ENCODE assay signal across 8 cellular contexts in genomic region chr6:39347906-39348585, GRCh38. TPM values are rescaled to one million over a fixed set of nuclear protein-coding genes. Genes with fewer than 3 reads are reported as not detected.
DNase-seq lines count a peak whose midpoint lies in the region; ATAC-seq, FAIRE-seq and TF ChIP-seq lines count a peak whose summit lies in the region.

No MANE protein-coding gene starts in this region.

- H3K4me3 ChIP-seq in NB4 (ENCODE audit: low read depth, low read length) (no peak overlapping the region), ascending aorta (no peak overlapping the region), small intestine (ENCODE audit: low read depth in 1 of 2, low read length in 2 of 2) (no peak overlapping the region)

- no peak for ATAC-seq in GM19035 (IDR thresholded peaks at IDR 0.05; ENCODE audit: unreplicated experiment)

- H3K27me3 ChIP-seq in ascending aorta (no peaks in the 10 kb centered on the region), small intestine (ENCODE audit: control insufficient read depth in 2 of 2, insufficient read depth in 2 of 2, low read length in 2 of 2) (no peaks in the 10 kb centered on the region)

- no peak for FAIRE-seq in small intestine (lab: Jason Lieb, UNC)

- H3K4me1 ChIP-seq in ascending aorta = peaks cover 4 to 21% of the 10 kb centered on the region in 2 donors
- no peaks in the 10 kb centered on the region for H3K4me1 ChIP-seq in small intestine (ENCODE audit: control insufficient read depth in 2 of 2, insufficient read depth in 1 of 2, low read depth in 1 of 2, low read length in 1 of 2)

- no peaks in the 10 kb centered on the region for H3K36me3 ChIP-seq in ascending aorta
- no peaks in the 10 kb centered on the region for H3K36me3 ChIP-seq in small intestine (ENCODE audit: control insufficient read depth in 2 of 2, insufficient read depth in 2 of 2, low read length in 2 of 2)

- 34 to 41% (median 34%) methylated on average over 8 to 9 of the region's 9 CpGs for WGBS in small intestine, 3 donors

- DNase-seq in AG09319 (ENCODE audit: extremely low read depth, low read depth) (peak; percentile 18), GM19238 (ENCODE audit: insufficient read length, low spot score) (peak; percentile 66), NB4 (ENCODE audit: low read depth) (peak; percentile 64), T-helper 2 cell (peak in 3 of 5 experiments; percentile 13 to 44 (median 26)), ascending aorta (ENCODE audit: low spot score in 2 of 2) (peak in 1 of 2 donors; percentile 84), hypothalamus (lab: John Stamatoyannopoulos, UW) (peak in 42 of 51 donors; percentile 8 to 76 (median 49)), small intestine (peak; percentile 58)

- no peaks in the 10 kb centered on the region for H3K9me3 ChIP-seq in ascending aorta
- no peaks in the 10 kb centered on the region for H3K9me3 ChIP-seq in small intestine (ENCODE audit: control insufficient read depth, low read depth)

- TF ChIP-seq POLR2A in NB4 (IDR thresholded peaks at IDR 0.05; ENCODE audit: extremely low read depth, insufficient read length) = no peak

- peak; percentile 96 for TF ChIP-seq CTCF in AG09319 (IDR thresholded peaks at IDR 0.05; ENCODE audit: low read depth, low read length)
- TF ChIP-seq CTCF in NB4 (IDR thresholded peaks at IDR 0.05; ENCODE audit: low read depth, low read length) = peak; percentile 91
- peak; percentile 62 to 95 (median 89) for TF ChIP-seq CTCF in ascending aorta (IDR thresholded peaks at IDR 0.05)

- intact Hi-C loops in ascending aorta (cut with DNase I) = loop anchor here (5.0 to 10.0 kb wide), 3 partner anchors 537 to 1727 kb away; partner anchors contain the start of genes NFYA and OARD1

- H3K27ac ChIP-seq in ascending aorta = no peak overlapping the region
- no peak overlapping the region for H3K27ac ChIP-seq in small intestine (ENCODE audit: low read depth in 1 of 2, low read length in 1 of 2)

RNA-seq across cellular contexts. Expression of gene KCNK16, which starts 25.5 kb away (rescaled TPM):
- not detected for total RNA-seq in ascending aorta
- under 1 TPM in 1 of 3 donors, not detected in 2; 0.34 TPM for polyA plus RNA-seq in small intestine

RNA-seq across cellular contexts. Expression of gene KCNK17, which starts 33.8 kb away (rescaled TPM):
- not detected for total RNA-seq in ascending aorta
- polyA plus RNA-seq in small intestine = 1 to 10 TPM in 1 of 3 donors, under 1 TPM in 1, not detected in 1; 0.45 to 1.4 TPM
